Comparison of ENCODE assay signal across 30 cellular contexts in genomic region chr6:161828355-161828754, GRCh38.
"Had no signal": no experiment of that assay in that cellular context is flagged by ENCODE, and none has a peak within 500 bp of the region (broad histone marks: within the 10 kb centered on the region; RNA-seq: fewer than 3 reads in every experiment).

No MANE protein-coding gene starts in this region.

- H3K9me3 ChIP-seq: heart right ventricle, left lung, ovary, upper lobe of left lung, vagina had no signal

- H3K9me3 Mint-ChIP-seq: activated CD4-positive, alpha-beta memory T cell treated with anti-CD3 and anti-CD28 coated beads, Interleukin-2, amount 10 ng/mL, durations not matched to agents 7 days and 5 days; activated CD4-positive, alpha-beta T cell treated with anti-CD3 and anti-CD28 coated beads, Interleukin-2, amount 10 ng/mL, durations not matched to agents 7 days and 5 days; activated T-cell treated with anti-CD3 and anti-CD28 coated beads, Interleukin-2, amount 50 U/mL, for 24 hours; nephron; stimulated activated memory B cell treated with anti-CD40 and anti-IgM and Interleukin-4, amounts not matched to agents 10 μg/mL and 1 μg/mL and 100 μg/mL, for 72 hours; stimulated activated naive CD8-positive, alpha-beta T cell treated with anti-CD3 and anti-CD28 coated beads, Interleukin-15, amount 100 ng/mL, for 72 hours; T-helper 1 cell treated with Interleukin-12 subunit alpha and Interleukin-12 subunit beta and Interleukin-4 antibody, amounts not matched to agents 30 μg/mL and 1 μg/mL, for 36 hours had no signal

- H3K27ac ChIP-seq: brain microvascular endothelial cell, foreskin keratinocyte, heart right ventricle, left lung, ovary, upper lobe of left lung, vagina, WERI-Rb-1 had no signal

- H3K4me1 Mint-ChIP-seq: activated CD4-positive, alpha-beta memory T cell treated with anti-CD3 and anti-CD28 coated beads, Interleukin-2, amount 10 ng/mL, durations not matched to agents 7 days and 5 days; stimulated activated memory B cell treated with anti-CD40 and anti-IgM and Interleukin-4, amounts not matched to agents 10 μg/mL and 1 μg/mL and 100 μg/mL, for 72 hours had no signal

- DNase-seq: activated CD4-positive, alpha-beta memory T cell treated with anti-CD3 and anti-CD28 coated beads, Interleukin-2, amount 10 ng/mL, durations not matched to agents 7 days and 5 days; activated CD4-positive, alpha-beta T cell treated with anti-CD3 and anti-CD28 coated beads, Interleukin-2, amount 10 ng/mL, durations not matched to agents 7 days and 5 days; activated CD4-positive, CD25-positive, alpha-beta regulatory T cell treated with anti-CD3 and anti-CD28 coated beads, Interleukin-2, amount 50 U/mL, for 72 hours; activated CD8-positive, alpha-beta memory T cell treated with anti-CD3 and anti-CD28 coated beads, Interleukin-2, amount 50 U/mL, for 48 hours; activated gamma-delta T cell; activated naive CD4-positive, alpha-beta T cell treated with anti-CD3 and anti-CD28 coated beads, Interleukin-2, amount 50 U/mL, for 16 hours; activated T-cell treated with anti-CD3 and anti-CD28 coated beads, Interleukin-2, amount 50 U/mL, for 24 hours; amniotic stem cell; brain microvascular endothelial cell; cortex of kidney; effector memory CD8-positive, alpha-beta T cell; foreskin keratinocyte; heart right ventricle; left lung; ovary; small intestine; stimulated activated CD4-positive, alpha-beta T cell treated with anti-CD3 and anti-CD28 coated beads, Interleukin-1b, Interleukin-23, amount 100 ng/mL, for 48 hours; stimulated activated CD4-positive, alpha-beta T cell treated with anti-CD3 and anti-CD28 coated beads, Interleukin-4, amount 100 ng/mL, for 4 hours; stimulated activated CD8-positive, alpha-beta memory T cell treated with anti-CD3 and anti-CD28 coated beads, Interleukin-4, amount 100 ng/mL, for 48 hours; stimulated activated naive CD8-positive, alpha-beta T cell treated with anti-CD3 and anti-CD28 coated beads, Interleukin-15, amount 100 ng/mL, for 72 hours; T-helper 9 cell; upper lobe of left lung; WERI-Rb-1 had no signal

- H3K27ac Mint-ChIP-seq: activated CD4-positive, alpha-beta memory T cell treated with anti-CD3 and anti-CD28 coated beads, Interleukin-2, amount 10 ng/mL, durations not matched to agents 7 days and 5 days; activated CD4-positive, alpha-beta T cell treated with anti-CD3 and anti-CD28 coated beads, Interleukin-2, amount 10 ng/mL, durations not matched to agents 7 days and 5 days; activated T-cell treated with anti-CD3 and anti-CD28 coated beads, Interleukin-2, amount 50 U/mL, for 24 hours; effector memory CD8-positive, alpha-beta T cell; nephron; progenitor cell of endocrine pancreas; stimulated activated memory B cell treated with anti-CD40 and anti-IgM and Interleukin-4, amounts not matched to agents 10 μg/mL and 1 μg/mL and 100 μg/mL, for 72 hours; stimulated activated naive CD8-positive, alpha-beta T cell treated with anti-CD3 and anti-CD28 coated beads, Interleukin-15, amount 100 ng/mL, for 72 hours; T-helper 1 cell treated with Interleukin-12 subunit alpha and Interleukin-12 subunit beta and Interleukin-4 antibody, amounts not matched to agents 30 μg/mL and 1 μg/mL, for 36 hours had no signal

- H3K36me3 ChIP-seq: brain microvascular endothelial cell, heart right ventricle, left lung, ovary, upper lobe of left lung, vagina, WERI-Rb-1 had no signal

- ATAC-seq: effector memory CD8-positive, alpha-beta T cell; esophagus mucosa; foreskin keratinocyte; heart right ventricle; left lung; sciatic nerve; stimulated activated memory B cell treated with anti-CD40 and anti-IgM and Interleukin-4, amounts not matched to agents 10 μg/mL and 1 μg/mL and 100 μg/mL, for 72 hours; stimulated activated naive CD8-positive, alpha-beta T cell treated with anti-CD3 and anti-CD28 coated beads, Interleukin-15, amount 100 ng/mL, for 72 hours had no signal

- H3K27me3 Mint-ChIP-seq: activated CD4-positive, alpha-beta memory T cell treated with anti-CD3 and anti-CD28 coated beads, Interleukin-2, amount 10 ng/mL, durations not matched to agents 7 days and 5 days; activated CD4-positive, alpha-beta T cell treated with anti-CD3 and anti-CD28 coated beads, Interleukin-2, amount 10 ng/mL, durations not matched to agents 7 days and 5 days; activated T-cell treated with anti-CD3 and anti-CD28 coated beads, Interleukin-2, amount 50 U/mL, for 24 hours; effector memory CD8-positive, alpha-beta T cell; stimulated activated memory B cell treated with anti-CD40 and anti-IgM and Interleukin-4, amounts not matched to agents 10 μg/mL and 1 μg/mL and 100 μg/mL, for 72 hours; stimulated activated naive CD8-positive, alpha-beta T cell treated with anti-CD3 and anti-CD28 coated beads, Interleukin-15, amount 100 ng/mL, for 72 hours had no signal

- H3K4me3 ChIP-seq: heart right ventricle, left lung, ovary, upper lobe of left lung, vagina had no signal

- H3K4me3 Mint-ChIP-seq: activated CD4-positive, alpha-beta memory T cell treated with anti-CD3 and anti-CD28 coated beads, Interleukin-2, amount 10 ng/mL, durations not matched to agents 7 days and 5 days; activated CD4-positive, alpha-beta T cell treated with anti-CD3 and anti-CD28 coated beads, Interleukin-2, amount 10 ng/mL, durations not matched to agents 7 days and 5 days; activated T-cell treated with anti-CD3 and anti-CD28 coated beads, Interleukin-2, amount 50 U/mL, for 24 hours; effector memory CD8-positive, alpha-beta T cell; nephron; stimulated activated memory B cell treated with anti-CD40 and anti-IgM and Interleukin-4, amounts not matched to agents 10 μg/mL and 1 μg/mL and 100 μg/mL, for 72 hours; stimulated activated naive CD8-positive, alpha-beta T cell treated with anti-CD3 and anti-CD28 coated beads, Interleukin-15, amount 100 ng/mL, for 72 hours; T-helper 1 cell treated with Interleukin-12 subunit alpha and Interleukin-12 subunit beta and Interleukin-4 antibody, amounts not matched to agents 30 μg/mL and 1 μg/mL, for 36 hours had no signal

- H3K4me1 ChIP-seq: foreskin keratinocyte, heart right ventricle, left lung, upper lobe of left lung, vagina had no signal

- H3K27me3 ChIP-seq: brain microvascular endothelial cell, foreskin keratinocyte, heart right ventricle, left lung, ovary, upper lobe of left lung, vagina had no signal

- H3K36me3 Mint-ChIP-seq: stimulated activated memory B cell treated with anti-CD40 and anti-IgM and Interleukin-4, amounts not matched to agents 10 μg/mL and 1 μg/mL and 100 μg/mL, for 72 hours had no signal
